In genomic region chr18:35117951-35118411, GRCh38 we compare ENCODE assay signal across 2 cellular contexts.
TF ChIP-seq lines count a peak whose summit lies in the region.

No MANE protein-coding gene starts in this region.

TF ChIP-seq in GM23338, 12 proteins besides CTCF, POLR2A, EP300 and RAD21:
- TF ChIP-seq REST (IDR thresholded peaks at IDR 0.05; ENCODE audit: unreplicated experiment): no peak
- TF ChIP-seq, protein P1, sequence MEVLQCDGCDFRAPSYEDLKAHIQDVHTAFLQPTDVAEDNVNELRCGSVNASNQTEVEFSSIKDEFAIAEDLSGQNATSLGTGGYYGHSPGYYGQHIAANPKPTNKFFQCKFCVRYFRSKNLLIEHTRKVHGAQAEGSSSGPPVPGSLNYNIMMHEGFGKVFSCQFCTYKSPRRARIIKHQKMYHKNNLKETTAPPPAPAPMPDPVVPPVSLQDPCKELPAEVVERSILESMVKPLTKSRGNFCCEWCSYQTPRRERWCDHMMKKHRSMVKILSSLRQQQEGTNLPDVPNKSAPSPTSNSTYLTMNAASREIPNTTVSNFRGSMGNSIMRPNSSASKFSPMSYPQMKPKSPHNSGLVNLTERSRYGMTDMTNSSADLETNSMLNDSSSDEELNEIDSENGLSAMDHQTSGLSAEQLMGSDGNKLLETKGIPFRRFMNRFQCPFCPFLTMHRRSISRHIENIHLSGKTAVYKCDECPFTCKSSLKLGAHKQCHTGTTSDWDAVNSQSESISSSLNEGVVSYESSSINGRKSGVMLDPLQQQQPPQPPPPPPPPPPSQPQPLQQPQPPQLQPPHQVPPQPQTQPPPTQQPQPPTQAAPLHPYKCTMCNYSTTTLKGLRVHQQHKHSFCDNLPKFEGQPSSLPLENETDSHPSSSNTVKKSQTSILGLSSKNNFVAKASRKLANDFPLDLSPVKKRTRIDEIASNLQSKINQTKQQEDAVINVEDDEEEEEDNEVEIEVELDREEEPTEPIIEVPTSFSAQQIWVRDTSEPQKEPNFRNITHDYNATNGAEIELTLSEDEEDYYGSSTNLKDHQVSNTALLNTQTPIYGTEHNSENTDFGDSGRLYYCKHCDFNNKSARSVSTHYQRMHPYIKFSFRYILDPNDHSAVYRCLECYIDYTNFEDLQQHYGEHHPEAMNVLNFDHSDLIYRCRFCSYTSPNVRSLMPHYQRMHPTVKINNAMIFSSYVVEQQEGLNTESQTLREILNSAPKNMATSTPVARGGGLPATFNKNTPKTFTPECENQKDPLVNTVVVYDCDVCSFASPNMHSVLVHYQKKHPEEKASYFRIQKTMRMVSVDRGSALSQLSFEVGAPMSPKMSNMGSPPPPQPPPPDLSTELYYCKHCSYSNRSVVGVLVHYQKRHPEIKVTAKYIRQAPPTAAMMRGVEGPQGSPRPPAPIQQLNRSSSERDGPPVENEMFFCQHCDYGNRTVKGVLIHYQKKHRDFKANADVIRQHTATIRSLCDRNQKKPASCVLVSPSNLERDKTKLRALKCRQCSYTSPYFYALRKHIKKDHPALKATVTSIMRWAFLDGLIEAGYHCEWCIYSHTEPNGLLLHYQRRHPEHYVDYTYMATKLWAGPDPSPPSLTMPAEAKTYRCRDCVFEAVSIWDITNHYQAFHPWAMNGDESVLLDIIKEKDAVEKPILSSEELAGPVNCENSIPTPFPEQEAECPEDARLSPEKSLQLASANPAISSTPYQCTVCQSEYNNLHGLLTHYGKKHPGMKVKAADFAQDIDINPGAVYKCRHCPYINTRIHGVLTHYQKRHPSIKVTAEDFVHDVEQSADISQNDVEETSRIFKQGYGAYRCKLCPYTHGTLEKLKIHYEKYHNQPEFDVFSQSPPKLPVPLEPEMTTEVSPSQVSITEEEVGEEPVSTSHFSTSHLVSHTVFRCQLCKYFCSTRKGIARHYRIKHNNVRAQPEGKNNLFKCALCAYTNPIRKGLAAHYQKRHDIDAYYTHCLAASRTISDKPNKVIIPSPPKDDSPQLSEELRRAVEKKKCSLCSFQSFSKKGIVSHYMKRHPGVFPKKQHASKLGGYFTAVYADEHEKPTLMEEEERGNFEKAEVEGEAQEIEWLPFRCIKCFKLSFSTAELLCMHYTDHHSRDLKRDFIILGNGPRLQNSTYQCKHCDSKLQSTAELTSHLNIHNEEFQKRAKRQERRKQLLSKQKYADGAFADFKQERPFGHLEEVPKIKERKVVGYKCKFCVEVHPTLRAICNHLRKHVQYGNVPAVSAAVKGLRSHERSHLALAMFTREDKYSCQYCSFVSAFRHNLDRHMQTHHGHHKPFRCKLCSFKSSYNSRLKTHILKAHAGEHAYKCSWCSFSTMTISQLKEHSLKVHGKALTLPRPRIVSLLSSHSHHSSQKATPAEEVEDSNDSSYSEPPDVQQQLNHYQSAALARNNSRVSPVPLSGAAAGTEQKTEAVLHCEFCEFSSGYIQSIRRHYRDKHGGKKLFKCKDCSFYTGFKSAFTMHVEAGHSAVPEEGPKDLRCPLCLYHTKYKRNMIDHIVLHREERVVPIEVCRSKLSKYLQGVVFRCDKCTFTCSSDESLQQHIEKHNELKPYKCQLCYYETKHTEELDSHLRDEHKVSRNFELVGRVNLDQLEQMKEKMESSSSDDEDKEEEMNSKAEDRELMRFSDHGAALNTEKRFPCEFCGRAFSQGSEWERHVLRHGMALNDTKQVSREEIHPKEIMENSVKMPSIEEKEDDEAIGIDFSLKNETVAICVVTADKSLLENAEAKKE (CRISPR knock-in tag; IDR thresholded peaks at IDR 0.05): no peak

TF ChIP-seq in H1, 55 proteins besides CTCF, POLR2A, EP300 and RAD21 (continued from another document):
- TF ChIP-seq SIX5 (IDR thresholded peaks at IDR 0.05; ENCODE audit: low read depth, low read length): no peak
